ENCODE assay signal across 29 cellular contexts in genomic region chr21:37039434-37040075, GRCh38. TPM values are rescaled to one million over a fixed set of nuclear protein-coding genes. Genes with fewer than 3 reads are reported as not detected.
"Had no signal": no experiment of that assay in that cellular context is flagged by ENCODE, and none has a peak within 500 bp of the region (broad histone marks: within the 10 kb centered on the region; RNA-seq: fewer than 3 reads in every experiment).

No MANE protein-coding gene starts in this region.

- H3K9me3 ChIP-seq: esophagus muscularis mucosa, gastrocnemius medialis, heart right ventricle, left ventricle myocardium inferior, lower lobe of right lung, neutrophil, psoas muscle, spleen, stomach, thoracic aorta, transverse colon had no signal

- DNase-seq: effector memory CD8-positive, alpha-beta T cell; gastrocnemius medialis; heart right ventricle; kidney; left cardiac atrium; left ventricle myocardium inferior; lower lobe of right lung; psoas muscle; retina; spleen; stimulated activated CD4-positive, alpha-beta T cell treated with anti-CD3 and anti-CD28 coated beads, Interleukin-15, amount 100 ng/mL, for 24 hours; stimulated activated CD4-positive, alpha-beta T cell treated with anti-CD3 and anti-CD28 coated beads, Interleukin-1b, Interleukin-23, amount 100 ng/mL, for 48 hours; stimulated activated CD4-positive, alpha-beta T cell treated with anti-CD3 and anti-CD28 coated beads, Interleukin-4, amount 100 ng/mL, for 24 hours; stomach; substantia nigra; transverse colon had no signal

- H3K27ac ChIP-seq: epithelial cell of prostate, esophagus muscularis mucosa, gastrocnemius medialis, heart right ventricle, left ventricle myocardium inferior, lower lobe of right lung, neutrophil, psoas muscle, spleen, stomach, thoracic aorta, transverse colon had no signal

- H3K36me3 ChIP-seq: esophagus muscularis mucosa, gastrocnemius medialis, heart right ventricle, left ventricle myocardium inferior, lower lobe of right lung, neutrophil, spleen, stomach, thoracic aorta, transverse colon had no signal

- H3K9me3 Mint-ChIP-seq: dendritic cell treated with granulocyte-macrophage colony-stimulating factor and Interleukin-4, amounts not matched to agents 40 ng/mL and 50 ng/mL, for 4 days; effector memory CD8-positive, alpha-beta T cell; memory B cell; natural killer cell treated with Interleukin-12 subunit alpha and Interleukin-12 subunit beta and Interleukin-15 and Interleukin-18, amount 100 ng/mL, for 72 hours; stimulated activated memory B cell treated with anti-CD40 and anti-IgM and Interleukin-4, amounts not matched to agents 10 μg/mL and 1 μg/mL and 100 μg/mL, for 72 hours had no signal

- H3K4me1 Mint-ChIP-seq: mesothelial cell of epicardium had no signal

- H3K4me3 ChIP-seq: esophagus muscularis mucosa, gastrocnemius medialis, heart right ventricle, left ventricle myocardium inferior, lower lobe of right lung, psoas muscle, spleen, stomach, thoracic aorta, transverse colon had no signal

- H3K36me3 Mint-ChIP-seq: memory B cell; mesothelial cell of epicardium; natural killer cell treated with Interleukin-12 subunit alpha and Interleukin-12 subunit beta and Interleukin-15 and Interleukin-18, amount 100 ng/mL, for 72 hours; stimulated activated memory B cell treated with anti-CD40 and anti-IgM and Interleukin-4, amounts not matched to agents 10 μg/mL and 1 μg/mL and 100 μg/mL, for 72 hours had no signal

- H3K27me3 ChIP-seq: esophagus muscularis mucosa, gastrocnemius medialis, heart right ventricle, neutrophil, spleen, stomach, transverse colon had no signal

- H3K4me3 Mint-ChIP-seq: dendritic cell treated with granulocyte-macrophage colony-stimulating factor and Interleukin-4, amounts not matched to agents 40 ng/mL and 50 ng/mL, for 4 days; effector memory CD8-positive, alpha-beta T cell; memory B cell; mesothelial cell of epicardium; natural killer cell treated with Interleukin-12 subunit alpha and Interleukin-12 subunit beta and Interleukin-15 and Interleukin-18, amount 100 ng/mL, for 72 hours; stimulated activated memory B cell treated with anti-CD40 and anti-IgM and Interleukin-4, amounts not matched to agents 10 μg/mL and 1 μg/mL and 100 μg/mL, for 72 hours had no signal

- H3K4me1 ChIP-seq: esophagus muscularis mucosa, gastrocnemius medialis, heart right ventricle, left ventricle myocardium inferior, lower lobe of right lung, psoas muscle, spleen, stomach, transverse colon had no signal

- H3K27ac Mint-ChIP-seq: dendritic cell treated with granulocyte-macrophage colony-stimulating factor and Interleukin-4, amounts not matched to agents 40 ng/mL and 50 ng/mL, for 4 days; memory B cell; mesothelial cell of epicardium; natural killer cell treated with Interleukin-12 subunit alpha and Interleukin-12 subunit beta and Interleukin-15 and Interleukin-18, amount 100 ng/mL, for 72 hours; stimulated activated memory B cell treated with anti-CD40 and anti-IgM and Interleukin-4, amounts not matched to agents 10 μg/mL and 1 μg/mL and 100 μg/mL, for 72 hours had no signal

RNA-seq across cellular contexts. Expression of gene RIPPLY3, which starts 33.1 kb away (rescaled TPM):
- total RNA-seq: esophagus muscularis mucosa; gastrocnemius medialis; heart right ventricle; left cardiac atrium; left ventricle myocardium inferior; natural killer cell treated with Interleukin-12 subunit alpha and Interleukin-12 subunit beta and Interleukin-15 and Interleukin-18, amount 100 ng/mL, for 72 hours; osteoblast; psoas muscle; sciatic nerve; skeletal muscle tissue; spleen; thoracic aorta; urinary bladder had no signal
- polyA plus RNA-seq: psoas muscle had no signal
